ENCODE assay signal across 1 cellular context in the genomic region with DNA sequence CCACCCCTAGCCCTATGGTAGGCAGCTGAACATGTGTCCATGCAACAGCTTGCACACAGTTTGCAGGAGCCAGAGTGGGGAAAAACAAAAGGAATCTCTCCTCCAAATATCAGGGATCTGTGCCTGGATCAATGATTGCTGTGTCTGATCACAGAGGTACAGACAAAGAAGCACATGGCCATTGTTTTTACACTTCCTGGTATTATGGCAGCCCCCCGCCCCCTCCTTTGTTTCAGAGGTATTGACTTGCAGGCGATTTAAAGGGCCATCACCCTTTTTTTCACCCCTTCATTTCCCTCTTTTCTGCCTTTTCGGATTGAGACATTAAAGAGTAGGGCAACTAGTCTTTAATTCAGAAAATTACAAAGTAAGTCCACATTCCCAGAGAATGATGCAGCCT.
TF ChIP-seq lines count a peak whose summit lies in the region.

No MANE protein-coding gene starts in this region.

TF ChIP-seq in IMR-90, 13 proteins besides CTCF, POLR2A, EP300 and RAD21:
- TF ChIP-seq CHD1 (IDR thresholded peaks at IDR 0.05; ENCODE audit: low read depth, low read length), result no peak
- TF ChIP-seq RFX5 (IDR thresholded peaks at IDR 0.05; ENCODE audit: low read depth, low read length), result no peak
- TF ChIP-seq, protein P1, sequence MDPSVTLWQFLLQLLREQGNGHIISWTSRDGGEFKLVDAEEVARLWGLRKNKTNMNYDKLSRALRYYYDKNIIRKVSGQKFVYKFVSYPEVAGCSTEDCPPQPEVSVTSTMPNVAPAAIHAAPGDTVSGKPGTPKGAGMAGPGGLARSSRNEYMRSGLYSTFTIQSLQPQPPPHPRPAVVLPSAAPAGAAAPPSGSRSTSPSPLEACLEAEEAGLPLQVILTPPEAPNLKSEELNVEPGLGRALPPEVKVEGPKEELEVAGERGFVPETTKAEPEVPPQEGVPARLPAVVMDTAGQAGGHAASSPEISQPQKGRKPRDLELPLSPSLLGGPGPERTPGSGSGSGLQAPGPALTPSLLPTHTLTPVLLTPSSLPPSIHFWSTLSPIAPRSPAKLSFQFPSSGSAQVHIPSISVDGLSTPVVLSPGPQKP (IDR thresholded peaks at IDR 0.05; ENCODE audit: borderline replicate concordance, low read depth, low read length), result no peak
- TF ChIP-seq, protein P2, sequence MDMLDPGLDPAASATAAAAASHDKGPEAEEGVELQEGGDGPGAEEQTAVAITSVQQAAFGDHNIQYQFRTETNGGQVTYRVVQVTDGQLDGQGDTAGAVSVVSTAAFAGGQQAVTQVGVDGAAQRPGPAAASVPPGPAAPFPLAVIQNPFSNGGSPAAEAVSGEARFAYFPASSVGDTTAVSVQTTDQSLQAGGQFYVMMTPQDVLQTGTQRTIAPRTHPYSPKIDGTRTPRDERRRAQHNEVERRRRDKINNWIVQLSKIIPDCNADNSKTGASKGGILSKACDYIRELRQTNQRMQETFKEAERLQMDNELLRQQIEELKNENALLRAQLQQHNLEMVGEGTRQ (IDR thresholded peaks at IDR 0.05; ENCODE audit: low read depth, low read length), result no peak
- TF ChIP-seq SMC3 (IDR thresholded peaks at IDR 0.05; ENCODE audit: low read depth, low read length), result no peak
- no peak for TF ChIP-seq MAFK (IDR thresholded peaks at IDR 0.05; ENCODE audit: low read depth, low read length)
- no peak for TF ChIP-seq BHLHE40 (IDR thresholded peaks at IDR 0.05; ENCODE audit: low read depth, low read length)
- TF ChIP-seq CEBPB (IDR thresholded peaks at IDR 0.05; ENCODE audit: low read depth, low read length), result no peak
- no peak for TF ChIP-seq NFE2L2 (IDR thresholded peaks at IDR 0.05; ENCODE audit: low read depth, low read length)
- TF ChIP-seq MXI1 (IDR thresholded peaks at IDR 0.05; ENCODE audit: borderline replicate concordance, low read depth, low read length), result no peak
- no peak for TF ChIP-seq FOS (IDR thresholded peaks at IDR 0.05; ENCODE audit: low read depth, low read length)
- no peak for TF ChIP-seq MAZ (IDR thresholded peaks at IDR 0.05; ENCODE audit: borderline replicate concordance, low read depth, low read length)
- TF ChIP-seq RCOR1 (IDR thresholded peaks at IDR 0.05; ENCODE audit: insufficient replicate concordance, low read length), result no peak
